ENCODE assay signal across 20 cellular contexts in genomic region chr1:178258521-178258920, GRCh38.
"Had no signal": no experiment of that assay in that cellular context is flagged by ENCODE, and none has a peak within 500 bp of the region (broad histone marks: within the 10 kb centered on the region; RNA-seq: fewer than 3 reads in every experiment).

No MANE protein-coding gene starts in this region.

- DNase-seq: effector memory CD4-positive, alpha-beta T cell; gastrocnemius medialis; glutamatergic neuron; immature natural killer cell; kidney; left colon; left ventricle myocardium superior; naive thymus-derived CD4-positive, alpha-beta T cell; nephron progenitor cell; posterior cingulate gyrus; sigmoid colon; stimulated activated CD4-positive, alpha-beta T cell treated with anti-CD3 and anti-CD28 coated beads, Interleukin-2, amount 100 ng/mL, for 24 hours; stimulated activated CD4-positive, alpha-beta T cell treated with anti-CD3 and anti-CD28 coated beads, Interleukin-4, amount 100 ng/mL, for 4 hours; stimulated activated naive B cell treated with anti-CD40 and anti-IgM and Interleukin-4, amounts not matched to agents 10 μg/mL and 1 μg/mL and 100 μg/mL, for 72 hours; stimulated activated naive CD8-positive, alpha-beta T cell treated with anti-CD3 and anti-CD28 coated beads, Interleukin-15, amount 100 ng/mL, for 72 hours; transverse colon had no signal

- H3K4me1 ChIP-seq: gastrocnemius medialis had no signal

- H3K4me3 ChIP-seq: gastrocnemius medialis, lung, sigmoid colon, skin epidermis, thoracic aorta, transverse colon had no signal

- H3K36me3 Mint-ChIP-seq: immature natural killer cell; stimulated activated naive B cell treated with anti-CD40 and anti-IgM and Interleukin-4, amounts not matched to agents 10 μg/mL and 1 μg/mL and 100 μg/mL, for 72 hours had no signal

- H3K4me1 Mint-ChIP-seq: immature natural killer cell; naive thymus-derived CD4-positive, alpha-beta T cell; stimulated activated naive B cell treated with anti-CD40 and anti-IgM and Interleukin-4, amounts not matched to agents 10 μg/mL and 1 μg/mL and 100 μg/mL, for 72 hours; stimulated activated naive CD8-positive, alpha-beta T cell treated with anti-CD3 and anti-CD28 coated beads, Interleukin-15, amount 100 ng/mL, for 72 hours had no signal

- H3K4me3 Mint-ChIP-seq: immature natural killer cell; naive thymus-derived CD4-positive, alpha-beta T cell; nephron progenitor cell; stimulated activated naive B cell treated with anti-CD40 and anti-IgM and Interleukin-4, amounts not matched to agents 10 μg/mL and 1 μg/mL and 100 μg/mL, for 72 hours; stimulated activated naive CD8-positive, alpha-beta T cell treated with anti-CD3 and anti-CD28 coated beads, Interleukin-15, amount 100 ng/mL, for 72 hours had no signal

- H3K27ac Mint-ChIP-seq: immature natural killer cell; naive thymus-derived CD4-positive, alpha-beta T cell; nephron progenitor cell; stimulated activated naive B cell treated with anti-CD40 and anti-IgM and Interleukin-4, amounts not matched to agents 10 μg/mL and 1 μg/mL and 100 μg/mL, for 72 hours; stimulated activated naive CD8-positive, alpha-beta T cell treated with anti-CD3 and anti-CD28 coated beads, Interleukin-15, amount 100 ng/mL, for 72 hours had no signal

- H3K9me3 ChIP-seq: gastrocnemius medialis, sigmoid colon, transverse colon had no signal

- H3K36me3 ChIP-seq: gastrocnemius medialis, sigmoid colon, thoracic aorta, transverse colon had no signal

- ATAC-seq: esophagus mucosa; gastrocnemius medialis; left colon; left ventricle myocardium superior; naive thymus-derived CD4-positive, alpha-beta T cell; stimulated activated naive B cell treated with anti-CD40 and anti-IgM and Interleukin-4, amounts not matched to agents 10 μg/mL and 1 μg/mL and 100 μg/mL, for 72 hours; stimulated activated naive CD8-positive, alpha-beta T cell treated with anti-CD3 and anti-CD28 coated beads, Interleukin-15, amount 100 ng/mL, for 72 hours had no signal

- H3K27me3 ChIP-seq: gastrocnemius medialis, sigmoid colon, transverse colon had no signal

- H3K27ac ChIP-seq: gastrocnemius medialis, sigmoid colon, skin epidermis, thoracic aorta, transverse colon had no signal
